ENCODE assay signal across 1 cellular context in genomic region chr7:30146127-30146612, GRCh38.
A peak's percentile ranks its signal among the peaks of the same experiment; 100 is the strongest.
TF ChIP-seq lines count a peak whose summit lies in the region.

No MANE protein-coding gene starts in this region.

TF ChIP-seq in K562, 482 proteins besides CTCF, POLR2A, EP300 and RAD21 (continued from another document and continues in another):
- TF ChIP-seq E2F1 (CRISPR knock-in tag; IDR thresholded peaks at IDR 0.05), result no peak
- TF ChIP-seq MTF1 (CRISPR knock-in tag; IDR thresholded peaks at IDR 0.05; ENCODE audit: borderline replicate concordance), result no peak
- no peak for TF ChIP-seq ZC3H11A (IDR thresholded peaks at IDR 0.05; ENCODE audit: low read depth, low read length)
- TF ChIP-seq NCOA6 (IDR thresholded peaks at IDR 0.05), result no peak
- no peak for TF ChIP-seq TSHZ1 (CRISPR knock-in tag; IDR thresholded peaks at IDR 0.05)
- TF ChIP-seq SMARCE1 (IDR thresholded peaks at IDR 0.05), result peak; percentile 94
- TF ChIP-seq, protein P1, sequence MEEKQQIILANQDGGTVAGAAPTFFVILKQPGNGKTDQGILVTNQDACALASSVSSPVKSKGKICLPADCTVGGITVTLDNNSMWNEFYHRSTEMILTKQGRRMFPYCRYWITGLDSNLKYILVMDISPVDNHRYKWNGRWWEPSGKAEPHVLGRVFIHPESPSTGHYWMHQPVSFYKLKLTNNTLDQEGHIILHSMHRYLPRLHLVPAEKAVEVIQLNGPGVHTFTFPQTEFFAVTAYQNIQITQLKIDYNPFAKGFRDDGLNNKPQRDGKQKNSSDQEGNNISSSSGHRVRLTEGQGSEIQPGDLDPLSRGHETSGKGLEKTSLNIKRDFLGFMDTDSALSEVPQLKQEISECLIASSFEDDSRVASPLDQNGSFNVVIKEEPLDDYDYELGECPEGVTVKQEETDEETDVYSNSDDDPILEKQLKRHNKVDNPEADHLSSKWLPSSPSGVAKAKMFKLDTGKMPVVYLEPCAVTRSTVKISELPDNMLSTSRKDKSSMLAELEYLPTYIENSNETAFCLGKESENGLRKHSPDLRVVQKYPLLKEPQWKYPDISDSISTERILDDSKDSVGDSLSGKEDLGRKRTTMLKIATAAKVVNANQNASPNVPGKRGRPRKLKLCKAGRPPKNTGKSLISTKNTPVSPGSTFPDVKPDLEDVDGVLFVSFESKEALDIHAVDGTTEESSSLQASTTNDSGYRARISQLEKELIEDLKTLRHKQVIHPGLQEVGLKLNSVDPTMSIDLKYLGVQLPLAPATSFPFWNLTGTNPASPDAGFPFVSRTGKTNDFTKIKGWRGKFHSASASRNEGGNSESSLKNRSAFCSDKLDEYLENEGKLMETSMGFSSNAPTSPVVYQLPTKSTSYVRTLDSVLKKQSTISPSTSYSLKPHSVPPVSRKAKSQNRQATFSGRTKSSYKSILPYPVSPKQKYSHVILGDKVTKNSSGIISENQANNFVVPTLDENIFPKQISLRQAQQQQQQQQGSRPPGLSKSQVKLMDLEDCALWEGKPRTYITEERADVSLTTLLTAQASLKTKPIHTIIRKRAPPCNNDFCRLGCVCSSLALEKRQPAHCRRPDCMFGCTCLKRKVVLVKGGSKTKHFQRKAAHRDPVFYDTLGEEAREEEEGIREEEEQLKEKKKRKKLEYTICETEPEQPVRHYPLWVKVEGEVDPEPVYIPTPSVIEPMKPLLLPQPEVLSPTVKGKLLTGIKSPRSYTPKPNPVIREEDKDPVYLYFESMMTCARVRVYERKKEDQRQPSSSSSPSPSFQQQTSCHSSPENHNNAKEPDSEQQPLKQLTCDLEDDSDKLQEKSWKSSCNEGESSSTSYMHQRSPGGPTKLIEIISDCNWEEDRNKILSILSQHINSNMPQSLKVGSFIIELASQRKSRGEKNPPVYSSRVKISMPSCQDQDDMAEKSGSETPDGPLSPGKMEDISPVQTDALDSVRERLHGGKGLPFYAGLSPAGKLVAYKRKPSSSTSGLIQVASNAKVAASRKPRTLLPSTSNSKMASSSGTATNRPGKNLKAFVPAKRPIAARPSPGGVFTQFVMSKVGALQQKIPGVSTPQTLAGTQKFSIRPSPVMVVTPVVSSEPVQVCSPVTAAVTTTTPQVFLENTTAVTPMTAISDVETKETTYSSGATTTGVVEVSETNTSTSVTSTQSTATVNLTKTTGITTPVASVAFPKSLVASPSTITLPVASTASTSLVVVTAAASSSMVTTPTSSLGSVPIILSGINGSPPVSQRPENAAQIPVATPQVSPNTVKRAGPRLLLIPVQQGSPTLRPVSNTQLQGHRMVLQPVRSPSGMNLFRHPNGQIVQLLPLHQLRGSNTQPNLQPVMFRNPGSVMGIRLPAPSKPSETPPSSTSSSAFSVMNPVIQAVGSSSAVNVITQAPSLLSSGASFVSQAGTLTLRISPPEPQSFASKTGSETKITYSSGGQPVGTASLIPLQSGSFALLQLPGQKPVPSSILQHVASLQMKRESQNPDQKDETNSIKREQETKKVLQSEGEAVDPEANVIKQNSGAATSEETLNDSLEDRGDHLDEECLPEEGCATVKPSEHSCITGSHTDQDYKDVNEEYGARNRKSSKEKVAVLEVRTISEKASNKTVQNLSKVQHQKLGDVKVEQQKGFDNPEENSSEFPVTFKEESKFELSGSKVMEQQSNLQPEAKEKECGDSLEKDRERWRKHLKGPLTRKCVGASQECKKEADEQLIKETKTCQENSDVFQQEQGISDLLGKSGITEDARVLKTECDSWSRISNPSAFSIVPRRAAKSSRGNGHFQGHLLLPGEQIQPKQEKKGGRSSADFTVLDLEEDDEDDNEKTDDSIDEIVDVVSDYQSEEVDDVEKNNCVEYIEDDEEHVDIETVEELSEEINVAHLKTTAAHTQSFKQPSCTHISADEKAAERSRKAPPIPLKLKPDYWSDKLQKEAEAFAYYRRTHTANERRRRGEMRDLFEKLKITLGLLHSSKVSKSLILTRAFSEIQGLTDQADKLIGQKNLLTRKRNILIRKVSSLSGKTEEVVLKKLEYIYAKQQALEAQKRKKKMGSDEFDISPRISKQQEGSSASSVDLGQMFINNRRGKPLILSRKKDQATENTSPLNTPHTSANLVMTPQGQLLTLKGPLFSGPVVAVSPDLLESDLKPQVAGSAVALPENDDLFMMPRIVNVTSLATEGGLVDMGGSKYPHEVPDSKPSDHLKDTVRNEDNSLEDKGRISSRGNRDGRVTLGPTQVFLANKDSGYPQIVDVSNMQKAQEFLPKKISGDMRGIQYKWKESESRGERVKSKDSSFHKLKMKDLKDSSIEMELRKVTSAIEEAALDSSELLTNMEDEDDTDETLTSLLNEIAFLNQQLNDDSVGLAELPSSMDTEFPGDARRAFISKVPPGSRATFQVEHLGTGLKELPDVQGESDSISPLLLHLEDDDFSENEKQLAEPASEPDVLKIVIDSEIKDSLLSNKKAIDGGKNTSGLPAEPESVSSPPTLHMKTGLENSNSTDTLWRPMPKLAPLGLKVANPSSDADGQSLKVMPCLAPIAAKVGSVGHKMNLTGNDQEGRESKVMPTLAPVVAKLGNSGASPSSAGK (IDR thresholded peaks at IDR 0.05), result peak; percentile 89
- no peak for TF ChIP-seq ZNF699 (CRISPR knock-in tag; IDR thresholded peaks at IDR 0.05; ENCODE audit: insufficient replicate concordance)
- TF ChIP-seq NFIC (IDR thresholded peaks at IDR 0.05), result peak; percentile 67
- no peak for TF ChIP-seq KLF10 (CRISPR knock-in tag; IDR thresholded peaks at IDR 0.05)
- TF ChIP-seq SRSF9 (IDR thresholded peaks at IDR 0.05; ENCODE audit: borderline replicate concordance, low read depth, low read length), result no peak
- TF ChIP-seq GABPA (tag; conservative IDR thresholded peaks at IDR 0.05; ENCODE audit: low read depth), result peak; percentile 58
- TF ChIP-seq BRF2 (IDR thresholded peaks at IDR 0.05; ENCODE audit: borderline replicate concordance, insufficient read depth, insufficient read length), result no peak
- no peak for TF ChIP-seq CEBPB (tag; IDR thresholded peaks at IDR 0.05)
- TF ChIP-seq YY1 (IDR thresholded peaks at IDR 0.05; ENCODE audit: borderline replicate concordance in 1 of 3, control insufficient read depth in 1 of 3, extremely low read depth in 1 of 3, insufficient read depth in 3 of 3, insufficient read length in 1 of 3, insufficient replicate concordance in 2 of 3, low read depth in 1 of 3, low read length in 2 of 3), result peak in 1 of 3 experiments; percentile 13
- no peak for TF ChIP-seq ILF3 (IDR thresholded peaks at IDR 0.05; ENCODE audit: borderline replicate concordance)
- no peak for TF ChIP-seq KDM4B (IDR thresholded peaks at IDR 0.05; ENCODE audit: borderline replicate concordance in 2 of 2, low read depth in 1 of 2)
- TF ChIP-seq PML (IDR thresholded peaks at IDR 0.05; ENCODE audit: low read length), result peak; percentile 79
- no peak for TF ChIP-seq TAF15 (IDR thresholded peaks at IDR 0.05; ENCODE audit: low read depth, low read length)
- peak; percentile 93 for TF ChIP-seq CBFA2T3 (IDR thresholded peaks at IDR 0.05)
- TF ChIP-seq XRCC3 (IDR thresholded peaks at IDR 0.05), result no peak
- TF ChIP-seq NCOA1 (IDR thresholded peaks at IDR 0.05; ENCODE audit: low read depth), result peak; percentile 67
- peak; percentile 81 for TF ChIP-seq BCOR (IDR thresholded peaks at IDR 0.05)
- TF ChIP-seq, protein P2, sequence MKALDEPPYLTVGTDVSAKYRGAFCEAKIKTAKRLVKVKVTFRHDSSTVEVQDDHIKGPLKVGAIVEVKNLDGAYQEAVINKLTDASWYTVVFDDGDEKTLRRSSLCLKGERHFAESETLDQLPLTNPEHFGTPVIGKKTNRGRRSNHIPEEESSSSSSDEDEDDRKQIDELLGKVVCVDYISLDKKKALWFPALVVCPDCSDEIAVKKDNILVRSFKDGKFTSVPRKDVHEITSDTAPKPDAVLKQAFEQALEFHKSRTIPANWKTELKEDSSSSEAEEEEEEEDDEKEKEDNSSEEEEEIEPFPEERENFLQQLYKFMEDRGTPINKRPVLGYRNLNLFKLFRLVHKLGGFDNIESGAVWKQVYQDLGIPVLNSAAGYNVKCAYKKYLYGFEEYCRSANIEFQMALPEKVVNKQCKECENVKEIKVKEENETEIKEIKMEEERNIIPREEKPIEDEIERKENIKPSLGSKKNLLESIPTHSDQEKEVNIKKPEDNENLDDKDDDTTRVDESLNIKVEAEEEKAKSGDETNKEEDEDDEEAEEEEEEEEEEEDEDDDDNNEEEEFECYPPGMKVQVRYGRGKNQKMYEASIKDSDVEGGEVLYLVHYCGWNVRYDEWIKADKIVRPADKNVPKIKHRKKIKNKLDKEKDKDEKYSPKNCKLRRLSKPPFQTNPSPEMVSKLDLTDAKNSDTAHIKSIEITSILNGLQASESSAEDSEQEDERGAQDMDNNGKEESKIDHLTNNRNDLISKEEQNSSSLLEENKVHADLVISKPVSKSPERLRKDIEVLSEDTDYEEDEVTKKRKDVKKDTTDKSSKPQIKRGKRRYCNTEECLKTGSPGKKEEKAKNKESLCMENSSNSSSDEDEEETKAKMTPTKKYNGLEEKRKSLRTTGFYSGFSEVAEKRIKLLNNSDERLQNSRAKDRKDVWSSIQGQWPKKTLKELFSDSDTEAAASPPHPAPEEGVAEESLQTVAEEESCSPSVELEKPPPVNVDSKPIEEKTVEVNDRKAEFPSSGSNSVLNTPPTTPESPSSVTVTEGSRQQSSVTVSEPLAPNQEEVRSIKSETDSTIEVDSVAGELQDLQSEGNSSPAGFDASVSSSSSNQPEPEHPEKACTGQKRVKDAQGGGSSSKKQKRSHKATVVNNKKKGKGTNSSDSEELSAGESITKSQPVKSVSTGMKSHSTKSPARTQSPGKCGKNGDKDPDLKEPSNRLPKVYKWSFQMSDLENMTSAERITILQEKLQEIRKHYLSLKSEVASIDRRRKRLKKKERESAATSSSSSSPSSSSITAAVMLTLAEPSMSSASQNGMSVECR (CRISPR knock-in tag; IDR thresholded peaks at IDR 0.05), result no peak
- no peak for TF ChIP-seq ZNF24 (IDR thresholded peaks at IDR 0.05)
- peak; percentile 93 for TF ChIP-seq RREB1 (CRISPR knock-in tag; IDR thresholded peaks at IDR 0.05)
